18 cellular contexts compared by ENCODE assay signal in genomic region chr12:107651867-107652449, GRCh38. TPM values are rescaled to one million over a fixed set of nuclear protein-coding genes. Genes with fewer than 3 reads are reported as not detected.
DNase-seq lines count a peak whose midpoint lies in the region; ATAC-seq and TF ChIP-seq lines count a peak whose summit lies in the region.
"Had no signal": no experiment of that assay in that cellular context is flagged by ENCODE, and none has a peak within 500 bp of the region (broad histone marks: within the 10 kb centered on the region; RNA-seq: fewer than 3 reads in every experiment).

No MANE protein-coding gene starts in this region.

- H3K27me3 ChIP-seq in RWPE2 (ENCODE audit: insufficient read depth, poor library complexity, severe bottlenecking), result no peaks in the 10 kb centered on the region
- H3K27me3 ChIP-seq in foreskin keratinocyte, result no peaks in the 10 kb centered on the region

- H3K36me3 Mint-ChIP-seq in activated T-cell treated with anti-CD3 and anti-CD28 coated beads, Interleukin-2, amount 50 U/mL, for 4 hours (ENCODE audit: insufficient read depth), result no peaks in the 10 kb centered on the region

- H3K4me1 ChIP-seq in RWPE2 (ENCODE audit: insufficient read depth, poor library complexity, severe bottlenecking), result no peaks in the 10 kb centered on the region
- no peaks in the 10 kb centered on the region for H3K4me1 ChIP-seq in foreskin keratinocyte

- DNase-seq in RWPE2 (ENCODE audit: low spot score) (no peak), foreskin keratinocyte (peak; percentile 10 to 44), medulla oblongata (ENCODE audit: extremely low spot score) (peak; percentile 40), retinal pigment epithelial cell (ENCODE audit: low read depth) (peak; percentile 44), NCI-H510A (lab: John Stamatoyannopoulos, UW) (no peak)
- DNase-seq in activated T-cell treated with anti-CD3 and anti-CD28 coated beads, Interleukin-2, amount 50 U/mL, for 4 hours, result no peak
- DNase-seq: ACHN; CD8-positive, alpha-beta T cell; DMS153; HCEC 1CT; Karpas-422; NCI-H1694 treated with DMSO at 0.1 percent for 48 hours; NCI-H446; PC-9 had no signal

- no peak overlapping the region for H3K27ac ChIP-seq in RWPE2 (ENCODE audit: poor library complexity, severe bottlenecking)
- no peak overlapping the region for H3K27ac ChIP-seq in foreskin keratinocyte
- H3K27ac ChIP-seq: PC-9, RWPE1 had no signal

- H3K9me3 Mint-ChIP-seq in activated T-cell treated with anti-CD3 and anti-CD28 coated beads, Interleukin-2, amount 50 U/mL, for 4 hours, result no peaks in the 10 kb centered on the region
- H3K9me3 Mint-ChIP-seq: CD8-positive, alpha-beta T cell; GM23338 had no signal

- 0 out of 3 replicates have a peak, but pooled peaks have one; percentile 31 for ATAC-seq in RWPE2 (ENCODE audit: low read depth)
- ATAC-seq in foreskin keratinocyte, result peak; percentile 65
- ATAC-seq in HG02571 (IDR thresholded peaks at IDR 0.05; ENCODE audit: unreplicated experiment), result no peak
- no peak for ATAC-seq in GM21528 (IDR thresholded peaks at IDR 0.05; ENCODE audit: low FRiP score, unreplicated experiment)
- no peak for ATAC-seq in activated T-cell treated with anti-CD3 and anti-CD28 coated beads, Interleukin-2, amount 50 U/mL, for 4 hours
- ATAC-seq: CD8-positive, alpha-beta T cell; GM23338 had no signal

- no peaks in the 10 kb centered on the region for H3K36me3 ChIP-seq in RWPE2 (ENCODE audit: low read depth)

- H3K4me3 ChIP-seq in RWPE2 (ENCODE audit: severe bottlenecking) (no peak overlapping the region), retinal pigment epithelial cell (ENCODE audit: low read length) (no peak overlapping the region)
- H3K4me3 ChIP-seq: GM23338, PC-9 had no signal

- no peaks in the 10 kb centered on the region for H3K27me3 Mint-ChIP-seq in activated T-cell treated with anti-CD3 and anti-CD28 coated beads, Interleukin-2, amount 50 U/mL, for 4 hours (ENCODE audit: low read depth)

- peaks cover 3% of the 10 kb centered on the region for H3K4me1 Mint-ChIP-seq in activated T-cell treated with anti-CD3 and anti-CD28 coated beads, Interleukin-2, amount 50 U/mL, for 4 hours (ENCODE audit: low read depth)

- TF ChIP-seq CTCF in RWPE2 (IDR thresholded peaks at IDR 0.05; ENCODE audit: poor library complexity, severe bottlenecking), result no peak
- no peak for TF ChIP-seq CTCF in foreskin keratinocyte (conservative IDR thresholded peaks at IDR 0.05)
- TF ChIP-seq CTCF in retinal pigment epithelial cell (conservative IDR thresholded peaks at IDR 0.05; ENCODE audit: low read depth, low read length), result no peak

- no peaks in the 10 kb centered on the region for H3K9me3 ChIP-seq in RWPE2 (ENCODE audit: severe bottlenecking)

- H3K4me3 Mint-ChIP-seq in activated T-cell treated with anti-CD3 and anti-CD28 coated beads, Interleukin-2, amount 50 U/mL, for 4 hours, result no peak overlapping the region
- H3K4me3 Mint-ChIP-seq: CD8-positive, alpha-beta T cell; GM23338 had no signal

RNA-seq across cellular contexts. Expression of gene PWP1, which starts 33.6 kb away (rescaled TPM):
- 72.8 and 79.7 TPM in 2 replicates for total RNA-seq in foreskin keratinocyte
- polyA plus RNA-seq in foreskin keratinocyte, result 55.7 and 67.7 TPM in 2 replicates
- 100 to 1,000 TPM in 1 of 3 donors, 10 to 100 TPM in 2; 79.4 to 106 (median 97.3) TPM for total RNA-seq in activated T-cell treated with anti-CD3 and anti-CD28 coated beads, Interleukin-2, amount 50 U/mL, for 4 hours

Comparison
In these comparisons a context has a peak if more than half of its experiments do, and no peak if none do; other contexts are left out.
1. ATAC-seq: peak in RWPE2 (single experiment) and foreskin keratinocyte (single experiment); none in HG02571 (single experiment), GM21528 (single experiment) and activated T-cell treated with anti-CD3 and anti-CD28 coated beads, Interleukin-2, amount 50 U/mL, for 4 hours (0 of 2).
2. DNase-seq: peak in foreskin keratinocyte (2 of 2), medulla oblongata (single experiment) and retinal pigment epithelial cell (single experiment); none in RWPE2 (single experiment), NCI-H510A (single experiment) and activated T-cell treated with anti-CD3 and anti-CD28 coated beads, Interleukin-2, amount 50 U/mL, for 4 hours (single experiment).